Comparison of ENCODE assay signal across 7 cellular contexts in the genomic region with DNA sequence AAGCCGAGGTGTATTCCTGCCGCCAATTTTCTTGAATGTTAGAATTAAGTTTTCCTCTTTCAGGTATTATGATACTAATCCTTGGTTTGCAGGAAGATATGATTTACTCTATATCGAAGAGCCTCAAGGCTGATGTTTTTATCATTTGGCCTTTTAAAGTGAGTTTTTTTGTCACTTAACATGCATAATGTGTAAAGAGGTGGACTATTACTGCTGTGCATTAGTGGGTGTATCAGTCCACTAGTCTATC. TPM values are rescaled to one million over a fixed set of nuclear protein-coding genes. Genes with fewer than 3 reads are reported as not detected.
DNase-seq lines count a peak whose midpoint lies in the region; ATAC-seq, FAIRE-seq and TF ChIP-seq lines count a peak whose summit lies in the region.

No MANE protein-coding gene starts in this region.

- no peak for TF ChIP-seq CTCF in astrocyte (IDR thresholded peaks at IDR 0.05; ENCODE audit: insufficient read depth, low read depth, low read length)
- TF ChIP-seq CTCF in mucosa of descending colon (IDR thresholded peaks at IDR 0.05): no peak

- FAIRE-seq in astrocyte (lab: Jason Lieb, UNC): no peak

- H3K36me3 ChIP-seq in astrocyte (ENCODE audit: insufficient read depth, low read length) (no peaks in the 10 kb centered on the region), mucosa of descending colon (ENCODE audit: low read depth) (no peaks in the 10 kb centered on the region)

- no peaks in the 10 kb centered on the region for H3K9me3 ChIP-seq in astrocyte (ENCODE audit: insufficient read depth, low read depth, low read length)
- no peaks in the 10 kb centered on the region for H3K9me3 ChIP-seq in mucosa of descending colon

- H3K4me3 Mint-ChIP-seq in astrocyte (ENCODE audit: unreplicated experiment): peak overlapping the region; percentile 91

- H3K4me1 Mint-ChIP-seq in astrocyte (ENCODE audit: low read depth, unreplicated experiment): peaks cover 2% of the 10 kb centered on the region

- no peaks in the 10 kb centered on the region for H3K36me3 Mint-ChIP-seq in astrocyte (ENCODE audit: low read depth, unreplicated experiment)

- DNase-seq in astrocyte (ENCODE audit: low read depth): no peak
- no peak for DNase-seq in mucosa of descending colon
- DNase-seq in midbrain (lab: John Stamatoyannopoulos, UW): no peak
- DNase-seq in HCEC 1CT: no peak
- no peak for DNase-seq in posterior cingulate gyrus

- no peak overlapping the region for H2AFZ ChIP-seq in astrocyte (ENCODE audit: low read depth, low read length)

- peak overlapping the region; percentile 100 for H3K27ac Mint-ChIP-seq in astrocyte (ENCODE audit: unreplicated experiment)

- H3K27me3 Mint-ChIP-seq in astrocyte (ENCODE audit: low read depth, unreplicated experiment): no peaks in the 10 kb centered on the region

- H3K4me3 ChIP-seq in astrocyte (ENCODE audit: insufficient read depth, low read depth, low read length) (peak overlapping the region; percentile 94), mucosa of descending colon (peak overlapping the region; percentile 34)

- H3K4me1 ChIP-seq in astrocyte (ENCODE audit: insufficient read depth, low read length): no peaks in the 10 kb centered on the region
- H3K4me1 ChIP-seq in mucosa of descending colon (ENCODE audit: low read depth): peaks cover 10% of the 10 kb centered on the region

- no peaks in the 10 kb centered on the region for H3K9me3 Mint-ChIP-seq in astrocyte (ENCODE audit: unreplicated experiment)

- ATAC-seq in GM19372 (IDR thresholded peaks at IDR 0.05; ENCODE audit: low read depth, unreplicated experiment) (peak; percentile 4), HG03196 (IDR thresholded peaks at IDR 0.05; ENCODE audit: unreplicated experiment) (peak; percentile 15), mucosa of descending colon (no peak)

- H3K27ac ChIP-seq in astrocyte (ENCODE audit: low read depth, low read length): no peak overlapping the region

- peak overlapping the region; percentile 91 for H3K9ac ChIP-seq in astrocyte (ENCODE audit: low read length)

- peak overlapping the region; percentile 87 for H3K4me2 ChIP-seq in astrocyte (ENCODE audit: low read length)

- intact Hi-C loops in mucosa of descending colon (cut with DNase I, micrococcal nuclease) (no loop called here), posterior cingulate gyrus (cut with DNase I) (loop anchor here (1.0 to 5.0 kb wide), 2 partner anchors 11 to 88 kb away; a partner anchor contains a TSS)

- no peaks in the 10 kb centered on the region for H3K79me2 ChIP-seq in astrocyte (ENCODE audit: insufficient read depth, low read length)

- no peaks in the 10 kb centered on the region for H4K20me1 ChIP-seq in astrocyte (ENCODE audit: insufficient read depth, low read length)

- no peaks in the 10 kb centered on the region for H3K27me3 ChIP-seq in astrocyte (ENCODE audit: insufficient read depth, low read length)

RNA-seq across cellular contexts. Expression of a gene that starts 11.1 kb away (rescaled TPM):
- total RNA-seq in astrocyte: 29.7 and 39.2 TPM in 2 replicates
- 10 to 100 TPM; 46.7 to 83.6 (median 69.8) TPM for total RNA-seq in mucosa of descending colon
